In the genomic region with DNA sequence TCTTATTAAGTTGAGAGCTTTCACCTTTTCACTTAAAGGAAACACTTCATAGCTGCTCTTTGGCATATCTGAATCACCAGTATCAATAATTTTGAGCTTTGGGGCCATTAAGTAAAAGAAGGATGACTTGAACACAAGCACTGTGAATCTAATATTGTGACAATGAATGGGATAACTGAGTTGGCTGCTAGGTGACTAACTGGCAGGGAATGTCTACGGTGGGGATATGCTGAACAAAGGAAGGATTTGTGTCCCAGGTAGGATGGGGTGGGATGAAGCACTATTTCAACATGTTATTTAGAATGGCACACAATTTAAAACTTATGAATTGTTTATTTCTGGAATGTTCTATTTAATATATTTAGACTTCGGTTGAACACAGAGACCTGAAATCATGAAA, we compare ENCODE assay signal across 19 cellular contexts.
"Had no signal": no experiment of that assay in that cellular context is flagged by ENCODE, and none has a peak within 500 bp of the region (broad histone marks: within the 10 kb centered on the region; RNA-seq: fewer than 3 reads in every experiment).

No MANE protein-coding gene starts in this region.

- DNase-seq: activated CD4-positive, alpha-beta T cell treated with anti-CD3 and anti-CD28 coated beads for 1 hour; activated CD4-positive, alpha-beta T cell treated with anti-CD3 and anti-CD28 coated beads, Interleukin-2, amount 50 U/mL, for 1 hour; activated CD8-positive, alpha-beta T cell treated with anti-CD3 and anti-CD28 coated beads, Interleukin-2, amount 10 ng/mL, durations not matched to agents 7 days and 5 days; activated T-cell treated with anti-CD3 and anti-CD28 coated beads, Interleukin-2, amount 50 U/mL, for 1 hour; aorta; foreskin melanocyte; left ventricle myocardium superior; mucosa of descending colon; nephron progenitor cell; occipital lobe; right lobe of liver; stimulated activated CD4-positive, alpha-beta T cell treated with anti-CD3 and anti-CD28 coated beads, Interleukin-1b, Interleukin-23, amount 100 ng/mL, for 48 hours; stimulated activated naive CD8-positive, alpha-beta T cell treated with anti-CD3 and anti-CD28 coated beads, Interleukin-15, amount 100 ng/mL, for 72 hours; T-cell; uterus had no signal

- H3K27me3 Mint-ChIP-seq: activated T-helper 17 cell treated with anti-CD3 and anti-CD28 coated beads, Interleukin-2, amount 50 U/mL, for 72 hours; memory B cell; stimulated activated naive CD8-positive, alpha-beta T cell treated with anti-CD3 and anti-CD28 coated beads, Interleukin-15, amount 100 ng/mL, for 72 hours; T-cell had no signal

- H3K9me3 Mint-ChIP-seq: activated T-helper 17 cell treated with anti-CD3 and anti-CD28 coated beads, Interleukin-2, amount 50 U/mL, for 72 hours; memory B cell had no signal

- H3K4me1 Mint-ChIP-seq: activated T-helper 17 cell treated with anti-CD3 and anti-CD28 coated beads, Interleukin-2, amount 50 U/mL, for 72 hours; memory B cell; nephron progenitor cell; stimulated activated naive CD8-positive, alpha-beta T cell treated with anti-CD3 and anti-CD28 coated beads, Interleukin-15, amount 100 ng/mL, for 72 hours had no signal

- H3K4me3 Mint-ChIP-seq: activated CD8-positive, alpha-beta T cell treated with anti-CD3 and anti-CD28 coated beads, Interleukin-2, amount 10 ng/mL, durations not matched to agents 7 days and 5 days; activated T-helper 17 cell treated with anti-CD3 and anti-CD28 coated beads, Interleukin-2, amount 50 U/mL, for 72 hours; memory B cell; nephron progenitor cell; stimulated activated naive CD8-positive, alpha-beta T cell treated with anti-CD3 and anti-CD28 coated beads, Interleukin-15, amount 100 ng/mL, for 72 hours; T-cell; T-helper 2 cell treated with Interferon-gamma antibody and Interleukin-4, amounts not matched to agents 5 μg/mL and 100 μg/mL, for 36 hours had no signal

- H3K27ac Mint-ChIP-seq: activated CD8-positive, alpha-beta T cell treated with anti-CD3 and anti-CD28 coated beads, Interleukin-2, amount 10 ng/mL, durations not matched to agents 7 days and 5 days; activated naive CD4-positive, alpha-beta T cell treated with anti-CD3 and anti-CD28 coated beads, Interleukin-2, amount 50 U/mL, for 72 hours; activated T-helper 17 cell treated with anti-CD3 and anti-CD28 coated beads, Interleukin-2, amount 50 U/mL, for 72 hours; memory B cell; nephron progenitor cell; T-cell; T-helper 2 cell treated with Interferon-gamma antibody and Interleukin-4, amounts not matched to agents 5 μg/mL and 100 μg/mL, for 36 hours had no signal

- ATAC-seq: activated CD8-positive, alpha-beta T cell treated with anti-CD3 and anti-CD28 coated beads, Interleukin-2, amount 10 ng/mL, durations not matched to agents 7 days and 5 days; activated naive CD4-positive, alpha-beta T cell treated with anti-CD3 and anti-CD28 coated beads, Interleukin-2, amount 50 U/mL, for 72 hours; activated T-helper 17 cell treated with anti-CD3 and anti-CD28 coated beads, Interleukin-2, amount 50 U/mL, for 72 hours; left ventricle myocardium superior; mucosa of descending colon; stimulated activated naive CD8-positive, alpha-beta T cell treated with anti-CD3 and anti-CD28 coated beads, Interleukin-15, amount 100 ng/mL, for 72 hours; T-cell had no signal
